ENCODE assay signal across 8 cellular contexts in the genomic region with DNA sequence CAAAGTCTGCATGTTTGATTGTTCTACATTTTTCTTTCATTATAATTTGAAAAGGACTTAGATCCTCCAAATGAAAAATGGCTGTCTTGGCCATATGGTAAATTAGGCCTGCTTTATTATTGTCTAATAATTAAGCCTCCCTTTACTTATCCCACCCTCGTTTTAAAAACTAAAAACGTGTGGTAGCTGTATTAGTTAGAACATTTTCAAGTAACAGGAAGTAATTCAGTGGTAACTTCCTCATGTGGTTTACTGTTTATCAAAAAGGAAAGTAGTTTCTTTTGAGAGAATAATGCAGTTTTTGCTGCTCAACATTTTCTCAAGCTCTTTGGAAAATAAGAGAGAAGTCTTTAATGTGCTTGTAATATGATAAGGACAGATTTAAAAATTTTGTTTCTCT. TPM values are rescaled to one million over a fixed set of nuclear protein-coding genes. Genes with fewer than 3 reads are reported as not detected.
DNase-seq lines count a peak whose midpoint lies in the region; ATAC-seq and TF ChIP-seq lines count a peak whose summit lies in the region.

No MANE protein-coding gene starts in this region.

- TF ChIP-seq CTCF in activated CD8-positive, alpha-beta T cell treated with anti-CD3 and anti-CD28 coated beads for 36 hours (IDR thresholded peaks at IDR 0.05) = no peak
- TF ChIP-seq CTCF in foreskin keratinocyte (conservative IDR thresholded peaks at IDR 0.05) = no peak

- H3K4me3 Mint-ChIP-seq in activated CD8-positive, alpha-beta T cell treated with anti-CD3 and anti-CD28 coated beads for 36 hours = peak overlapping the region; percentile 46

- peaks cover 38% of the 10 kb centered on the region for H3K4me1 Mint-ChIP-seq in activated CD8-positive, alpha-beta T cell treated with anti-CD3 and anti-CD28 coated beads for 36 hours (ENCODE audit: low read depth)

- H3K9me3 Mint-ChIP-seq in activated CD8-positive, alpha-beta T cell treated with anti-CD3 and anti-CD28 coated beads for 36 hours = no peaks in the 10 kb centered on the region

- DNase-seq in SIG-M5 treated with dmso at 0.1 percent for 504 hours (lab: John Stamatoyannopoulos, UW; ENCODE audit: unreplicated experiment) (peak; percentile 59), SIG-M5 (lab: John Stamatoyannopoulos, UW) (no peak), renal cortical epithelial cell (ENCODE audit: low read depth) (peak; percentile 29), foreskin keratinocyte (no peak), posterior vena cava (ENCODE audit: low spot score) (no peak)
- no peak for DNase-seq in activated CD8-positive, alpha-beta T cell treated with anti-CD3 and anti-CD28 coated beads for 36 hours
- no peak for DNase-seq in stimulated activated naive CD4-positive, alpha-beta T cell treated with Interleukin-2 at 50 U/mL for 16 hours (lab: John Stamatoyannopoulos, UW)

- CTCF ChIA-PET in activated CD8-positive, alpha-beta T cell treated with anti-CD3 and anti-CD28 coated beads for 36 hours (lab: Charles Lee) = interaction anchor here (1.2 kb wide), 1 partner anchor 18 kb away, joined by 3 read pairs; no protein-coding TSS in a partner anchor

- H3K27ac ChIP-seq in foreskin keratinocyte = no peak overlapping the region

- ATAC-seq in HG03354 (IDR thresholded peaks at IDR 0.05; ENCODE audit: poor library complexity, severe bottlenecking, unreplicated experiment) (peak; percentile 75), foreskin keratinocyte (no peak)
- peak; percentile 65 for ATAC-seq in activated CD8-positive, alpha-beta T cell treated with anti-CD3 and anti-CD28 coated beads for 36 hours

- POLR2A ChIA-PET in activated CD8-positive, alpha-beta T cell treated with anti-CD3 and anti-CD28 coated beads for 36 hours (lab: Charles Lee) = interaction anchor here (1.0 kb wide), 1 partner anchor 10 kb away, joined by 3 read pairs; no protein-coding TSS in a partner anchor

- H3K27me3 ChIP-seq in foreskin keratinocyte = no peaks in the 10 kb centered on the region

- H3K36me3 Mint-ChIP-seq in activated CD8-positive, alpha-beta T cell treated with anti-CD3 and anti-CD28 coated beads for 36 hours (ENCODE audit: low read depth) = peaks cover 35% of the 10 kb centered on the region

- H3K4me1 ChIP-seq in foreskin keratinocyte = peaks cover 5% of the 10 kb centered on the region

- intact Hi-C loops in activated CD8-positive, alpha-beta T cell treated with anti-CD3 and anti-CD28 coated beads for 36 hours (cut with micrococcal nuclease) = no loop called here
- intact Hi-C loops in posterior vena cava (cut with DNase I) = no loop called here

- peak overlapping the region; percentile 90 for H3K27ac Mint-ChIP-seq in activated CD8-positive, alpha-beta T cell treated with anti-CD3 and anti-CD28 coated beads for 36 hours

- no peaks in the 10 kb centered on the region for H3K27me3 Mint-ChIP-seq in activated CD8-positive, alpha-beta T cell treated with anti-CD3 and anti-CD28 coated beads for 36 hours

RNA-seq across cellular contexts. Expression of gene ZCCHC7, which starts 26.0 kb away (rescaled TPM):
- 10 to 100 TPM; 32.9 to 37.0 TPM for total RNA-seq in activated CD8-positive, alpha-beta T cell treated with anti-CD3 and anti-CD28 coated beads for 36 hours
- 17.5 and 20.9 TPM in 2 replicates for total RNA-seq in renal cortical epithelial cell
- 15.2 and 15.5 TPM in 2 replicates for total RNA-seq in foreskin keratinocyte
- 8.2 and 9.1 TPM in 2 replicates for polyA plus RNA-seq in foreskin keratinocyte
- 10 to 100 TPM; 19.9 to 24.2 TPM for total RNA-seq in posterior vena cava

Comparison
In these comparisons a context has a peak if more than half of its experiments do, and no peak if none do; other contexts are left out.
1. DNase-seq: peak in SIG-M5 treated with dmso at 0.1 percent for 504 hours (single experiment) and renal cortical epithelial cell (single experiment); none in SIG-M5 (single experiment), activated CD8-positive, alpha-beta T cell treated with anti-CD3 and anti-CD28 coated beads for 36 hours (single experiment), stimulated activated naive CD4-positive, alpha-beta T cell treated with Interleukin-2 at 50 U/mL for 16 hours (single experiment), foreskin keratinocyte (0 of 2) and posterior vena cava (single experiment).